1 cellular context compared by ENCODE assay signal in the genomic region with DNA sequence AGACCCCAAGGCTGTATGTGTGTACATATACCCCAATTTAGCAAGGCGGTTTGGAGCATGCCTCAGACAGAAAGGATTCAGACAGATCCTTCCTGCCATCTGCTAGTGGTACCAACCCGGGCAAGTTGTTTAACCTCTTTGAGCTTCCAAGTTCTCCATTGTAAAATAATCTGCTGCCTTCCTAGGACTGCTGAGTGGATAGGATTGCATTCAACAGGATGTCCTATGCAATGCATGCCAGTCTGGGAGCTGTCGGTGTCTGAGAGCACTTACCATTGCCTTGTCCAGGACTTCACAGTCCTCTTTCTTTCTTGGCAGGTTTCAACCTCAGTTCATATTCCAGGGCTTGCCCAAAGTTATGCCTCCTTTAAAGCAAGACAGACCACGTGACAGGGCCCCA.
TF ChIP-seq lines count a peak whose summit lies in the region.

No MANE protein-coding gene starts in this region.

TF ChIP-seq in SK-N-SH treated with all-trans-retinoic acid at 6 μM for 48 hours, 23 proteins besides CTCF, POLR2A, EP300 and RAD21 (continued from another document):
- TF ChIP-seq POU6F1 (CRISPR knock-in tag; IDR thresholded peaks at IDR 0.05; ENCODE audit: borderline replicate concordance, low read depth): no peak
- TF ChIP-seq ZC3H10 (CRISPR knock-in tag; IDR thresholded peaks at IDR 0.05): no peak
- TF ChIP-seq ZNF70 (CRISPR knock-in tag; IDR thresholded peaks at IDR 0.05): no peak
- no peak for TF ChIP-seq ARNTL (CRISPR knock-in tag; IDR thresholded peaks at IDR 0.05; ENCODE audit: borderline replicate concordance, low read depth)
- no peak for TF ChIP-seq ESRRG (CRISPR knock-in tag; IDR thresholded peaks at IDR 0.05)
- TF ChIP-seq TOX (CRISPR knock-in tag; IDR thresholded peaks at IDR 0.05; ENCODE audit: borderline replicate concordance): no peak
- no peak for TF ChIP-seq CSDC2 (CRISPR knock-in tag; IDR thresholded peaks at IDR 0.05)
- TF ChIP-seq OSR1 (CRISPR knock-in tag; IDR thresholded peaks at IDR 0.05): no peak
- TF ChIP-seq TCF4 (CRISPR knock-in tag; IDR thresholded peaks at IDR 0.05; ENCODE audit: borderline replicate concordance): no peak
